34 cellular contexts compared by ENCODE assay signal in genomic region chr3:102665183-102665582, GRCh38.
"Had no signal": no experiment of that assay in that cellular context is flagged by ENCODE, and none has a peak within 500 bp of the region (broad histone marks: within the 10 kb centered on the region; RNA-seq: fewer than 3 reads in every experiment).

No MANE protein-coding gene starts in this region.

- H3K36me3 ChIP-seq: MG63 had no signal

- H3K9me3 ChIP-seq: MG63 had no signal

- H3K4me3 ChIP-seq: MG63 had no signal

- DNase-seq: Karpas-422, Kasumi-1, MG63, MM.1S, MV-4-11, NCI-H1048, NCI-H1092, NCI-H1092 treated with DMSO at 0.1 percent for 48 hours, NCI-H1105, NCI-H1105 treated with DMSO at 0.1 percent for 48 hours, NCI-H1417, NCI-H1417 treated with DMSO at 0.1 percent for 48 hours, NCI-H1436, NCI-H1436 treated with DMSO at 0.1 percent for 48 hours, NCI-H146, NCI-H1694, NCI-H1694 treated with DMSO at 0.1 percent for 48 hours, NCI-H187, NCI-H187 treated with DMSO at 0.1 percent for 48 hours, NCI-H1930, NCI-H2029, NCI-H2029 treated with DMSO at 0.1 percent for 48 hours, NCI-H2081, NCI-H2081 treated with DMSO at 0.1 percent for 48 hours, NCI-H2107, NCI-H2171, NCI-H2171 treated with DMSO at 0.1 percent for 48 hours, NCI-H2227 treated with DMSO at 0.1 percent for 48 hours, NCI-H226, NCI-H345, NCI-H446, NCI-H446 treated with DMSO at 0.1 percent for 48 hours, NCI-H510A, NCI-H510A treated with DMSO at 0.1 percent for 48 hours had no signal
